8 cellular contexts compared by ENCODE assay signal in the genomic region with DNA sequence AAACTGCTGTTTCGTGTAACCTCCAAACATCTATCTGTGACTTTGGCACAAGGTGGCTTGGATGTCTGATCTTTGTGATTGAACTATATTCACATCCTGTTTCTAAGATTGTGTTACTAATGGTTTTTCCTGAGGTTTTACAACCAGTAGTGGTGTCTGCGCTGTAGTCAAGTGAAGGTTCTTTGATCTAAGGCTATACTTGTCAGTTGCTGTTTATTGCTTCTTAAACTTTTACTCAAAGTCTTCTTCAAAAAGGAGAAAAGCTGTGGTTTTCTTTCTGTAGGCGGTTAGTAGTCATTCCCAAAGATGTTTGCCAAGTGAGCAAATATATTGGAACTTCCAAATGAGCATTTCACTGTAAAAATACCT. TPM values are rescaled to one million over a fixed set of nuclear protein-coding genes. Genes with fewer than 3 reads are reported as not detected.
DNase-seq lines count a peak whose midpoint lies in the region; ATAC-seq and TF ChIP-seq lines count a peak whose summit lies in the region.

No MANE protein-coding gene starts in this region.

- no peak for TF ChIP-seq EP300 in transverse colon (IDR thresholded peaks at IDR 0.05; ENCODE audit: low read depth)

- ATAC-seq in heart right ventricle (no peak), HG02884 (IDR thresholded peaks at IDR 0.05; ENCODE audit: unreplicated experiment) (no peak)

- 62 to 69% methylated on average over 3 of the region's 3 CpGs for WGBS in heart right ventricle, 2 donors
- WGBS in liver = 47% methylated on average over 3 of the region's 3 CpGs
- 29 to 32% methylated on average over 2 to 3 of the region's 3 CpGs for WGBS in transverse colon (ENCODE audit: low coverage in 1 of 2), 2 donors

- no peaks in the 10 kb centered on the region for H3K36me3 ChIP-seq in heart right ventricle
- H3K36me3 ChIP-seq in ascending aorta = no peaks in the 10 kb centered on the region
- H3K36me3 ChIP-seq in liver (ENCODE audit: control insufficient read depth in 4 of 4, insufficient read depth in 3 of 4, low read depth in 1 of 4, low read length in 3 of 4) = no peaks in the 10 kb centered on the region
- H3K36me3 ChIP-seq in transverse colon = no peaks in the 10 kb centered on the region

- H3K27ac ChIP-seq in heart right ventricle = peak overlapping the region; percentile 95 to 100 (median 99)
- H3K27ac ChIP-seq in ascending aorta = peak overlapping the region; percentile 100
- peak overlapping the region; percentile 99 to 100 for H3K27ac ChIP-seq in liver (ENCODE audit: low read depth in 1 of 2, low read length in 2 of 2)
- H3K27ac ChIP-seq in transverse colon = peak overlapping the region; percentile 99 to 100 (median 100)

- H3K27me3 ChIP-seq in heart right ventricle (no peaks in the 10 kb centered on the region), ascending aorta (no peaks in the 10 kb centered on the region), liver (ENCODE audit: control insufficient read depth in 4 of 4, insufficient read depth in 4 of 4, low read length in 3 of 4) (no peaks in the 10 kb centered on the region), transverse colon (no peaks in the 10 kb centered on the region)

- TF ChIP-seq RAD21 in liver (IDR thresholded peaks at IDR 0.05) = no peak

- TF ChIP-seq POLR2A in transverse colon (IDR thresholded peaks at IDR 0.05) = no peak
- TF ChIP-seq POLR2A in erythroblast (IDR thresholded peaks at IDR 0.05; ENCODE audit: low read length) = no peak

- DNase-seq in heart right ventricle (no peak), cardiac septum (ENCODE audit: low spot score) (no peak), ascending aorta (ENCODE audit: low spot score in 2 of 2) (no peak), transverse colon (no peak), erythroblast (lab: John Stamatoyannopoulos, UW) (no peak), GM19240 (ENCODE audit: insufficient read length, low spot score) (no peak)

- in situ Hi-C loops in transverse colon (cut with MboI; ENCODE audit: low pct_ligation_motif_present in 1 of 4, low pct_unique_long_range_greater_than_20kb in 1 of 4, low sequenced_read_pairs in 3 of 4) = no loop called here

- peak overlapping the region in 1 of 2 donors; percentile 73 for H3K9ac ChIP-seq in liver (ENCODE audit: low read depth in 1 of 2, low read length in 2 of 2)

- no peak for TF ChIP-seq CTCF in heart right ventricle (IDR thresholded peaks at IDR 0.05)
- TF ChIP-seq CTCF in ascending aorta (IDR thresholded peaks at IDR 0.05) = no peak
- TF ChIP-seq CTCF in liver (IDR thresholded peaks at IDR 0.05; ENCODE audit: low read depth, low read length, missing input control) = no peak
- no peak for TF ChIP-seq CTCF in transverse colon (IDR thresholded peaks at IDR 0.05)

- no peaks in the 10 kb centered on the region for H3K9me3 ChIP-seq in heart right ventricle
- no peaks in the 10 kb centered on the region for H3K9me3 ChIP-seq in ascending aorta
- no peaks in the 10 kb centered on the region for H3K9me3 ChIP-seq in liver (ENCODE audit: control insufficient read depth in 4 of 4, low read length in 3 of 4)
- H3K9me3 ChIP-seq in transverse colon = no peaks in the 10 kb centered on the region

- H3K4me1 ChIP-seq in heart right ventricle (peaks cover 6 to 51% (median 34%) of the 10 kb centered on the region in 9 donors), ascending aorta (peaks cover 0 to 16% of the 10 kb centered on the region in 2 donors), liver (ENCODE audit: control insufficient read depth in 4 of 4, insufficient read depth in 4 of 4, low read length in 3 of 4) (peaks cover 3 to 22% (median 19%) of the 10 kb centered on the region in 4 donors), transverse colon (peaks cover 18 to 59% (median 37%) of the 10 kb centered on the region in 4 donors)

- H3K4me3 ChIP-seq in heart right ventricle (peak overlapping the region in 6 of 10 donors; percentile 38 to 75 (median 67)), ascending aorta (peak overlapping the region in 1 of 2 donors; percentile 75), liver (ENCODE audit: low read depth in 1 of 3, low read length in 3 of 3) (peak overlapping the region in 1 of 3 donors; percentile 54), transverse colon (peak overlapping the region in 1 of 4 donors; percentile 67)

- intact Hi-C loops in heart right ventricle (cut with DNase I) (loop anchor here in 7 of 10 donors (5.0 kb wide), 3 partner anchors 52 to 373 kb away; a partner anchor contains a TSS), cardiac septum (cut with DNase I) (loop anchor here (5.0 to 10.0 kb wide), 2 partner anchors 52 to 790 kb away; a partner anchor contains a TSS), ascending aorta (cut with DNase I) (loop anchor here (5.0 to 10.0 kb wide), 4 partner anchors 293 to 680 kb away; a partner anchor contains a TSS), transverse colon (cut with DNase I; ENCODE audit: low total_unique reads) (no loop called here)

TF ChIP-seq in liver, 16 proteins besides CTCF, POLR2A, EP300 and RAD21:
- TF ChIP-seq TAF1 (conservative IDR thresholded peaks at IDR 0.05) = no peak
- no peak for TF ChIP-seq JUND (IDR thresholded peaks at IDR 0.05)

RNA-seq across cellular contexts. Expression of a gene that starts 12.3 kb away (rescaled TPM):
- total RNA-seq in heart right ventricle = 100 to 1,000 TPM; 409 to 787 (median 454) TPM
- polyA plus RNA-seq in heart right ventricle = 100 to 1,000 TPM; 293 to 352 TPM
- 362 TPM for total RNA-seq in cardiac septum
- 178 TPM for total RNA-seq in ascending aorta
- total RNA-seq in liver = 100 to 1,000 TPM; 146 to 156 TPM
- 100 to 1,000 TPM; 176 to 517 TPM for polyA plus RNA-seq in liver
- total RNA-seq in transverse colon = 1,000 to 10,000 TPM in 1 of 4 donors, 100 to 1,000 TPM in 3; 297 to 1,199 (median 723) TPM

RNA-seq across cellular contexts. Expression of a gene that starts 52.8 kb away (rescaled TPM):
- total RNA-seq in heart right ventricle (10 to 100 TPM; 11.2 to 16.7 (median 13.5) TPM), cardiac septum (11.2 TPM), ascending aorta (9.2 TPM), liver (10 to 100 TPM; 10.1 to 17.4 TPM), transverse colon (10 to 100 TPM; 18.6 to 26.9 (median 21.0) TPM)
- polyA plus RNA-seq in heart right ventricle (10 to 100 TPM in 1 of 2 donors, 1 to 10 TPM in 1; 4.3 to 15.9 TPM), liver (10 to 100 TPM in 1 of 2 donors, 1 to 10 TPM in 1; 5.6 to 20.0 TPM)
